Comparison of ENCODE assay signal across 9 cellular contexts in genomic region chr14:86824167-86824566, GRCh38.
"Had no signal": no experiment of that assay in that cellular context is flagged by ENCODE, and none has a peak within 500 bp of the region (broad histone marks: within the 10 kb centered on the region; RNA-seq: fewer than 3 reads in every experiment).

No MANE protein-coding gene starts in this region.

- DNase-seq: GM23248, GOT3, H7, H9, HCEC 1CT, HFFc6 had no signal

- H3K27ac Mint-ChIP-seq: GM23338, H9, HFFc6 had no signal

- H3K9me3 Mint-ChIP-seq: GM23338, H9 had no signal

- H3K4me3 ChIP-seq: GM23248, GM23338, HAP-1 had no signal

- ATAC-seq: GM23338, HCT116 had no signal

- H3K4me3 Mint-ChIP-seq: GM23338, H9, HFFc6 had no signal
